In the genomic region with DNA sequence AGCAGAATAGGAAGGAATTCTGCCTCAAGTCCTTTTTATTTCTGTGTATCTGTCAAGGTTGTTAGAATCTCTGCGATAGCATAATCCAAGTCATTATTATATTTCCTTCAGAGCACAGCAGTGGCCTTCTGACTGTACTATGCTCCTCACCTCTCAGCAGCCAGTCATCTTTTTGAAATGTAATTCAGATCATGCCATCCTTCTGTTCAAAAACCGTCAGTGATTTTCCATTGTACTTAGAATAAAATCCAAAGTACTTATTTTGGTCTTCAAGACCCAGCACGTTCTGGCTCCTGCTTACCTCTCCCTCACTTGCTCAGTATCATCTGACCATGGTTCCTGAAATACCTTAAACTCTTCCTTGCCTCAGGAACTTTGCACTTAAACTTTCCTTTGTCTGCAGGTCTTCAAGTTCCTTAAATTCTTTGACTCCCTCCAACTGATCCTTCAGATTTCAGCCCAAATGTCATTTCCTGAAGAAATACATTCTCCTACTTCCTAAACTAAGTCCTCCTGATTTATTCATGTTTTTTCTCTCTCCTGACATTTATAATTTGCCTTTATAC, we compare ENCODE assay signal across 23 cellular contexts.
DNase-seq lines count a peak whose midpoint lies in the region; ATAC-seq, FAIRE-seq and TF ChIP-seq lines count a peak whose summit lies in the region.
"Had no signal": no experiment of that assay in that cellular context is flagged by ENCODE, and none has a peak within 500 bp of the region (broad histone marks: within the 10 kb centered on the region; RNA-seq: fewer than 3 reads in every experiment).

No MANE protein-coding gene starts in this region.

- no peak overlapping the region for H3K4ac ChIP-seq in H1 (replicated peaks; ENCODE audit: insufficient read length, low read depth, low read length)

- no peaks in the 10 kb centered on the region for H3K9me3 ChIP-seq in Loucy (ENCODE audit: insufficient read depth, low read depth, low read length)
- H3K9me3 ChIP-seq in H1 (ENCODE audit: insufficient read depth in 2 of 2, low read depth in 1 of 2, low read length in 1 of 2): no peaks in the 10 kb centered on the region
- H3K9me3 ChIP-seq in lower lobe of right lung: no peaks in the 10 kb centered on the region

- no peak overlapping the region for H2BK12ac ChIP-seq in H1 (ENCODE audit: low read depth, low read length)

- H2BK15ac ChIP-seq in H1 (ENCODE audit: low read length): no peak overlapping the region

- intact Hi-C loops in lower lobe of right lung (cut with DNase I): no loop called here

- H3K36me3 Mint-ChIP-seq in mesothelial cell of epicardium: no peaks in the 10 kb centered on the region

- H3K23ac ChIP-seq in H1 (ENCODE audit: insufficient read length): no peak overlapping the region

- no peaks in the 10 kb centered on the region for H3K79me2 ChIP-seq in Loucy (ENCODE audit: insufficient read depth, low read length)
- H3K79me2 ChIP-seq in H1 (ENCODE audit: control insufficient read depth in 1 of 2, insufficient read depth in 2 of 2, low read length in 2 of 2): no peaks in the 10 kb centered on the region; a peak in 1 of 4 replicates

- peak; percentile 75 for DNase-seq in G401 (ENCODE audit: low spot score)
- DNase-seq in H1 (ENCODE audit: low read depth in 1 of 2, low spot score in 2 of 2): no peak
- no peak for DNase-seq in mesothelial cell of epicardium (ENCODE audit: low spot score in 2 of 2, unreplicated experiment in 2 of 2)
- DNase-seq in activated CD4-positive, alpha-beta T cell treated with anti-CD3 and anti-CD28 coated beads for 4 hours: no peak
- DNase-seq in hippocampal formation (lab: John Stamatoyannopoulos, UW): no peak
- DNase-seq in lower lobe of right lung: no peak
- DNase-seq: DMS79 treated with DMSO at 0.1 percent for 48 hours; HFFc6; NCI-H1092 treated with DMSO at 0.1 percent for 48 hours; NCI-H2081; NCI-H2171 treated with DMSO at 0.1 percent for 48 hours; NCI-H446; NCI-H526 treated with DMSO at 0.1 percent for 48 hours; NK-92 treated with Interleukin-12 subunit alpha and Interleukin-12 subunit beta, amount 100 ng/mL, for 24 hours; SW 1271 had no signal

- no peaks in the 10 kb centered on the region for H3K9me3 Mint-ChIP-seq in mesothelial cell of epicardium
- H3K9me3 Mint-ChIP-seq: HFFc6, IgD-negative memory B cell had no signal

- H3K56ac ChIP-seq in H1 (replicated peaks; ENCODE audit: insufficient read length, low read depth, low read length): no peak overlapping the region

- H2BK5ac ChIP-seq in H1 (ENCODE audit: low read depth, low read length): peak overlapping the region; percentile 61; the same call in 1 of the 2 replicates

- POLR2A ChIA-PET in H1 (lab: Charles Lee; ENCODE audit: partially characterized antibody): no interaction called here

- H4K20me1 ChIP-seq in Loucy (ENCODE audit: insufficient read depth, low read length, poor library complexity, severe bottlenecking): no peaks in the 10 kb centered on the region
- no peaks in the 10 kb centered on the region for H4K20me1 ChIP-seq in H1 (replicated peaks in 1 of 2; ENCODE audit: control insufficient read depth in 1 of 2, insufficient read depth in 2 of 2, low read length in 2 of 2)

- TF ChIP-seq EP300 in H1 (IDR thresholded peaks at IDR 0.05; ENCODE audit: borderline replicate concordance in 1 of 2, low read depth in 2 of 2, low read length in 2 of 2): no peak

- peak overlapping the region; percentile 32 for H3K27ac Mint-ChIP-seq in mesothelial cell of epicardium
- H3K27ac Mint-ChIP-seq: HFFc6, IgD-negative memory B cell had no signal

- H3F3A ChIP-seq in Loucy (ENCODE audit: low read depth): no peaks in the 10 kb centered on the region

- H3K23me2 ChIP-seq in H1 (ENCODE audit: low read depth, low read length): no peaks in the 10 kb centered on the region

- in situ Hi-C loops in G401 (cut with HindIII; ENCODE audit: low sequenced_read_pairs): no loop called here

- H2AFZ ChIP-seq in Loucy (ENCODE audit: low read length) (peak overlapping the region; percentile 11; the same call in 1 of the 2 replicates), H1 (ENCODE audit: low read length) (no peak overlapping the region)

- H3K79me1 ChIP-seq in H1 (ENCODE audit: low read depth, low read length): no peaks in the 10 kb centered on the region; the same call in 1 of the 2 replicates

- no peak overlapping the region for H2BK120ac ChIP-seq in H1 (replicated peaks; ENCODE audit: low read depth, low read length)

- no peak for TF ChIP-seq POLR2A in H1 (IDR thresholded peaks at IDR 0.05; ENCODE audit: control extremely low read depth in 1 of 2, low read depth in 2 of 2, low read length in 2 of 2)

- no peak overlapping the region for H4K8ac ChIP-seq in H1 (ENCODE audit: extremely low read depth, insufficient read depth, low read length)

- no peak for TF ChIP-seq CTCF in Loucy (conservative IDR thresholded peaks at IDR 0.05; ENCODE audit: low read length)
- TF ChIP-seq CTCF in H1 (IDR thresholded peaks at IDR 0.05; ENCODE audit: control extremely low read depth in 1 of 3, insufficient read depth in 1 of 3, low read depth in 1 of 3, low read length in 3 of 3): no peak
- no peak for TF ChIP-seq CTCF in mesothelial cell of epicardium (IDR thresholded peaks at IDR 0.05; ENCODE audit: unreplicated experiment)
- TF ChIP-seq CTCF in lower lobe of right lung (IDR thresholded peaks at IDR 0.05): no peak

- peaks cover 19% of the 10 kb centered on the region for H3K4me1 ChIP-seq in Loucy (ENCODE audit: insufficient read depth, low read length, poor library complexity, severe bottlenecking)
- peaks cover 0 to 5% (median 2%) of the 10 kb centered on the region in 4 experiments; a peak in 3 of 7 replicates for H3K4me1 ChIP-seq in H1 (replicated peaks in 1 of 4; ENCODE audit: control insufficient read depth in 3 of 4, insufficient read depth in 4 of 4, low read length in 3 of 4)
- H3K4me1 ChIP-seq in lower lobe of right lung: peaks cover 17% of the 10 kb centered on the region

- no peak overlapping the region for H3K18ac ChIP-seq in H1 (ENCODE audit: extremely low read depth, low read length)

- peaks cover 7% of the 10 kb centered on the region for H3K4me1 Mint-ChIP-seq in mesothelial cell of epicardium

- H3K4me2 ChIP-seq in Loucy (ENCODE audit: low read depth, low read length, poor library complexity, severe bottlenecking): no peak overlapping the region
- no peak overlapping the region for H3K4me2 ChIP-seq in H1 (ENCODE audit: insufficient read depth in 1 of 2, low read depth in 2 of 2, low read length in 2 of 2)

- CTCF ChIA-PET in H1 (lab: Charles Lee; ENCODE audit: partially characterized antibody): interaction anchor here (0.7 kb wide), 1 partner anchor 194 kb away, joined by 4 read pairs; no protein-coding TSS in a partner anchor

- ATAC-seq in lower lobe of right lung (no peak), HG02798 (IDR thresholded peaks at IDR 0.05; ENCODE audit: poor library complexity, unreplicated experiment) (no peak)
- ATAC-seq: Right ventricle myocardium inferior had no signal

- no peak for FAIRE-seq in H1 (lab: Jason Lieb, UNC)
- FAIRE-seq: GM19239, HTR-8/SVneo, RCC 7860 had no signal

- H3K9me2 ChIP-seq in Loucy (replicated peaks; ENCODE audit: low read depth, low read length): no peaks in the 10 kb centered on the region

- TF ChIP-seq RAD21 in H1 (IDR thresholded peaks at IDR 0.05 in 1 of 2, conservative IDR thresholded peaks at IDR 0.05 in 1 of 2; ENCODE audit: low read depth in 2 of 2, low read length in 2 of 2): no peak

- H3K27me3 Mint-ChIP-seq in mesothelial cell of epicardium (ENCODE audit: low read depth): no peaks in the 10 kb centered on the region
- H3K27me3 Mint-ChIP-seq: IgD-negative memory B cell had no signal

- no peak overlapping the region for H3K4me3 Mint-ChIP-seq in mesothelial cell of epicardium
- H3K4me3 Mint-ChIP-seq: HFFc6, IgD-negative memory B cell had no signal

- H4K5ac ChIP-seq in H1 (ENCODE audit: insufficient read length, low read depth, low read length): no peak overlapping the region

- H3K9ac ChIP-seq in Loucy (ENCODE audit: low read depth, low read length, poor library complexity, severe bottlenecking): no peak overlapping the region
- H3K9ac ChIP-seq in H1 (replicated peaks in 1 of 4; ENCODE audit: extremely low read depth in 1 of 4, low read depth in 3 of 4, low read length in 3 of 4): no peak overlapping the region

- H4K91ac ChIP-seq in H1 (replicated peaks; ENCODE audit: insufficient read length, low read length): no peak overlapping the region

- no peak overlapping the region for H3K14ac ChIP-seq in H1 (ENCODE audit: insufficient read length)

- 78% methylated on average over 3 of the region's 3 CpGs; no CpG with 5 or more reads in 1 of the 2 experiments for WGBS in H1 (ENCODE audit: extremely low coverage in 1 of 2, insufficient coverage in 1 of 2, insufficient read length in 1 of 2, insufficient replicate concordance in 2 of 2, low coverage in 1 of 2, low lambda C conversion rate in 2 of 2, missing lambda C conversion rate in 1 of 2), 2 experiments

- no peak overlapping the region for H2BK20ac ChIP-seq in H1 (ENCODE audit: low read length)

- H3K27ac ChIP-seq in H1 (ENCODE audit: low read depth, low read length): no peak overlapping the region
- no peak overlapping the region for H3K27ac ChIP-seq in lower lobe of right lung
- H3K27ac ChIP-seq: C4-2B had no signal

- H3K4me3 ChIP-seq in Loucy (ENCODE audit: low read length, poor library complexity, severe bottlenecking) (no peak overlapping the region), H1 (ENCODE audit: extremely low read depth in 1 of 4, insufficient read depth in 2 of 4, low read depth in 3 of 4, low read length in 4 of 4) (no peak overlapping the region), lower lobe of right lung (no peak overlapping the region)

- no peaks in the 10 kb centered on the region for H3K36me3 ChIP-seq in Loucy (ENCODE audit: insufficient read depth, low read length)
- H3K36me3 ChIP-seq in H1 (ENCODE audit: control insufficient read depth in 2 of 4, insufficient read depth in 4 of 4, low read length in 3 of 4): no peaks in the 10 kb centered on the region
- no peaks in the 10 kb centered on the region for H3K36me3 ChIP-seq in lower lobe of right lung

- H2AK5ac ChIP-seq in H1 (ENCODE audit: low read depth, low read length): no peak overlapping the region

- H3K27me3 ChIP-seq in Loucy (ENCODE audit: insufficient read depth, low read length, poor library complexity, severe bottlenecking): no peaks in the 10 kb centered on the region
- no peaks in the 10 kb centered on the region for H3K27me3 ChIP-seq in H1 (replicated peaks in 1 of 4; ENCODE audit: control insufficient read depth in 3 of 4, extremely low read depth in 1 of 4, insufficient read depth in 3 of 4, low read length in 3 of 4)
- no peaks in the 10 kb centered on the region for H3K27me3 ChIP-seq in lower lobe of right lung (ENCODE audit: low read depth)

TF ChIP-seq in H1, 55 proteins besides CTCF, POLR2A, EP300 and RAD21:
- no peak for TF ChIP-seq RXRA (IDR thresholded peaks at IDR 0.05; ENCODE audit: insufficient read depth, low read depth, low read length)
TF ChIP-seq in H1: peak in this region for 0.
